11 cellular contexts compared by ENCODE assay signal in the genomic region with DNA sequence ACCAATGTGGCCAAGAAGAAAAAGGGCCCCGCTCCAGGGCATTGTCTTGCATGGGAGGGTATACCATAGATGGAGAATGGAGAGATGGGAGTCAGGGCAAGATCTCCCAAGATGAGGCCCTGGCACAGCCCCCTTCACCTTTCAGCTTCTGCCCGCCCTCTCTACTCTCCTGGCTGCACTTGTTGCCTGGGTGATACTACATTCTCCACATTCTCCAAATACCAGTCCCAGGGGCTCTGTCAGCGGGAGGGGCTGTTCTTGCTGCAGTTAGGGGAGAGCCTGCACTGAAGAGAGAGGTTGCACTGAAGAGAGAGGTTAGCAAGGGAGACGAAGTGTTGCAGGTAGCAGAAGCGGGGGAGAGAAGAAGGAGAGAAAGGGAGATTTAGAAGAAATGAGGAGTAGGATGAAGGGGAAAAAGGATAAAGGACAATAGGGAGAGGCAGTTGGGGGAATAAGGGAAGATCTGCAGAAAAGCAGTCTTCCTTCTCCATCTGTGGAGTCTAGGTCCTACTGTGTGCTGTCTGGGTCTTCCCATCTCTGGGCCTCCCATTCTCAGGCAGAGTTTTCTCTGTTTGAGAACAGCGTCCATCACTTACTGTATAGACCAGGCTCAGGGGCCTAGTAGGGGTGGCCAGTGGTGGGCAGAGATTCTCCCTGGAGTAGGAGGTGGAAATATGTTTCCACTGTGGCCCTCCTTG. TPM values are rescaled to one million over a fixed set of nuclear protein-coding genes. Genes with fewer than 3 reads are reported as not detected.
DNase-seq lines count a peak whose midpoint lies in the region; ATAC-seq and TF ChIP-seq lines count a peak whose summit lies in the region.
"Had no signal": no experiment of that assay in that cellular context is flagged by ENCODE, and none has a peak within 500 bp of the region (broad histone marks: within the 10 kb centered on the region; RNA-seq: fewer than 3 reads in every experiment).

No MANE protein-coding gene starts in this region.

- H3K4me1 ChIP-seq in left ventricle myocardium inferior (peaks cover 99% of the 10 kb centered on the region), mesodermal cell (ENCODE audit: control insufficient read depth, insufficient read depth, low read length, poor library complexity, severe bottlenecking) (peaks cover 80% of the 10 kb centered on the region)

- POLR2A ChIA-PET in activated CD4-positive, alpha-beta memory T cell treated with anti-CD3 and anti-CD28 coated beads for 36 hours (lab: Charles Lee), result no interaction called here

- H3K4me3 ChIP-seq in left ventricle myocardium inferior (no peak overlapping the region), coronary artery (no peak overlapping the region), mesodermal cell (ENCODE audit: extremely low read depth, insufficient read depth, low read length, poor library complexity, severe bottlenecking) (no peak overlapping the region)

- TF ChIP-seq CTCF in left ventricle myocardium inferior (IDR thresholded peaks at IDR 0.05; ENCODE audit: borderline replicate concordance), result no peak
- TF ChIP-seq CTCF in coronary artery (IDR thresholded peaks at IDR 0.05), result no peak

- peaks cover 4% of the 10 kb centered on the region for H3K27me3 Mint-ChIP-seq in activated CD4-positive, alpha-beta memory T cell treated with anti-CD3 and anti-CD28 coated beads for 36 hours
- H3K27me3 Mint-ChIP-seq: activated naive CD4-positive, alpha-beta T cell treated with anti-CD3 and anti-CD28 coated beads, Interleukin-2, amount 50 U/mL, for 24 hours had no signal

- H3K9me3 ChIP-seq in left ventricle myocardium inferior (replicated peaks) (no peaks in the 10 kb centered on the region), mesodermal cell (ENCODE audit: control insufficient read depth, low read length) (no peaks in the 10 kb centered on the region)

- CTCF ChIA-PET in activated CD4-positive, alpha-beta memory T cell treated with anti-CD3 and anti-CD28 coated beads for 36 hours (lab: Charles Lee), result no interaction called here

- no peak overlapping the region for H3K27ac Mint-ChIP-seq in activated CD4-positive, alpha-beta memory T cell treated with anti-CD3 and anti-CD28 coated beads for 36 hours
- H3K27ac Mint-ChIP-seq: activated B cell treated with CpG ODN at 0.5 μM for 24 hours; activated naive CD4-positive, alpha-beta T cell treated with anti-CD3 and anti-CD28 coated beads, Interleukin-2, amount 50 U/mL, for 24 hours had no signal

- DNase-seq in left ventricle myocardium inferior, result no peak
- DNase-seq in Right ventricle myocardium inferior (ENCODE audit: missing footprints), result no peak
- peak; percentile 31 for DNase-seq in coronary artery (ENCODE audit: low spot score)
- no peak for DNase-seq in activated CD4-positive, alpha-beta memory T cell treated with anti-CD3 and anti-CD28 coated beads for 36 hours
- DNase-seq in NCI-H1436 (lab: John Stamatoyannopoulos, UW), result no peak
- DNase-seq in stimulated activated CD4-positive, alpha-beta T cell treated with anti-CD3 and anti-CD28 coated beads, Interleukin-15, amount 100 ng/mL, for 24 hours, result no peak
- DNase-seq: activated B cell treated with CpG ODN at 0.5 μM for 24 hours, NCI-H2029 treated with DMSO at 0.1 percent for 48 hours had no signal

- H3K36me3 ChIP-seq in left ventricle myocardium inferior (peaks cover 50% of the 10 kb centered on the region), mesodermal cell (ENCODE audit: control insufficient read depth, insufficient read depth, low read length) (peaks cover 39% of the 10 kb centered on the region)

- no peaks in the 10 kb centered on the region for H3K36me3 Mint-ChIP-seq in activated CD4-positive, alpha-beta memory T cell treated with anti-CD3 and anti-CD28 coated beads for 36 hours

- WGBS in mesodermal cell (ENCODE audit: insufficient coverage in 2 of 2), 2 experiments, result 40 to 54% methylated on average over 3 to 4 of the region's 6 CpGs

- H3K27ac ChIP-seq in left ventricle myocardium inferior (replicated peaks) (peak overlapping the region; percentile 91), coronary artery (peak overlapping the region in 1 of 2 donors; percentile 56), mesodermal cell (ENCODE audit: low read depth, low read length, severe bottlenecking) (peak overlapping the region; percentile 82)

- intact Hi-C loops in left ventricle myocardium inferior (cut with micrococcal nuclease) (no loop called here), Right ventricle myocardium inferior (cut with DNase I) (no loop called here)
- intact Hi-C loops in activated CD4-positive, alpha-beta memory T cell treated with anti-CD3 and anti-CD28 coated beads for 36 hours (cut with micrococcal nuclease), result no loop called here

- ATAC-seq in Right ventricle myocardium inferior (no peak), HG02588 (IDR thresholded peaks at IDR 0.05; ENCODE audit: unreplicated experiment) (no peak)

- H3K4me1 Mint-ChIP-seq in activated CD4-positive, alpha-beta memory T cell treated with anti-CD3 and anti-CD28 coated beads for 36 hours (ENCODE audit: low read depth), result peaks cover 6% of the 10 kb centered on the region

- no peak overlapping the region for H3K4me3 Mint-ChIP-seq in activated CD4-positive, alpha-beta memory T cell treated with anti-CD3 and anti-CD28 coated beads for 36 hours
- H3K4me3 Mint-ChIP-seq: activated B cell treated with CpG ODN at 0.5 μM for 24 hours; activated naive CD4-positive, alpha-beta T cell treated with anti-CD3 and anti-CD28 coated beads, Interleukin-2, amount 50 U/mL, for 24 hours had no signal

- no peaks in the 10 kb centered on the region for H3K27me3 ChIP-seq in left ventricle myocardium inferior (ENCODE audit: low read depth)

- no peaks in the 10 kb centered on the region for H3K9me3 Mint-ChIP-seq in activated CD4-positive, alpha-beta memory T cell treated with anti-CD3 and anti-CD28 coated beads for 36 hours
- H3K9me3 Mint-ChIP-seq: activated B cell treated with CpG ODN at 0.5 μM for 24 hours; activated naive CD4-positive, alpha-beta T cell treated with anti-CD3 and anti-CD28 coated beads, Interleukin-2, amount 50 U/mL, for 24 hours had no signal

RNA-seq across cellular contexts. Expression of gene PHLDB1, which starts 8.0 kb away (rescaled TPM):
- 102 TPM for total RNA-seq in left ventricle myocardium inferior
- 115 TPM for total RNA-seq in Right ventricle myocardium inferior
- 95.0 TPM for polyA plus RNA-seq in mesodermal cell (2013, experiment 1 of 2)
- polyA plus RNA-seq in mesodermal cell (2013, experiment 2 of 2), result 74.6 TPM
- 1 to 10 TPM; 2.0 to 2.4 TPM for total RNA-seq in activated CD4-positive, alpha-beta memory T cell treated with anti-CD3 and anti-CD28 coated beads for 36 hours

RNA-seq across cellular contexts. Expression of gene ARCN1, which starts 43.2 kb away (rescaled TPM):
- total RNA-seq in left ventricle myocardium inferior (99.4 TPM), Right ventricle myocardium inferior (93.4 TPM)
- polyA plus RNA-seq in mesodermal cell (2013, experiment 1 of 2), result 239 TPM
- 232 TPM for polyA plus RNA-seq in mesodermal cell (2013, experiment 2 of 2)
- 100 to 1,000 TPM; 180 to 182 TPM for total RNA-seq in activated CD4-positive, alpha-beta memory T cell treated with anti-CD3 and anti-CD28 coated beads for 36 hours

RNA-seq across cellular contexts. Expression of gene IFT46, which starts 49.7 kb away (rescaled TPM):
- 26.0 TPM for total RNA-seq in left ventricle myocardium inferior
- 24.9 TPM for total RNA-seq in Right ventricle myocardium inferior
- polyA plus RNA-seq in mesodermal cell (2013, experiment 1 of 2), result 19.8 TPM
- 22.0 TPM for polyA plus RNA-seq in mesodermal cell (2013, experiment 2 of 2)
- total RNA-seq in activated CD4-positive, alpha-beta memory T cell treated with anti-CD3 and anti-CD28 coated beads for 36 hours, result 10 to 100 TPM; 16.0 to 17.1 TPM

Comparison
In these comparisons a context has a peak if more than half of its experiments do, and no peak if none do; other contexts are left out.
1. RNA of gene PHLDB1, which starts 8.0 kb away (total RNA-seq): 115 TPM in Right ventricle myocardium inferior (single experiment) and 102 TPM in left ventricle myocardium inferior (single experiment); 2.0 to 2.4 TPM in activated CD4-positive, alpha-beta memory T cell treated with anti-CD3 and anti-CD28 coated beads for 36 hours; every median in the first group is over 10 times any median in the second.